Comparison of ENCODE assay signal across 32 cellular contexts in the genomic region with DNA sequence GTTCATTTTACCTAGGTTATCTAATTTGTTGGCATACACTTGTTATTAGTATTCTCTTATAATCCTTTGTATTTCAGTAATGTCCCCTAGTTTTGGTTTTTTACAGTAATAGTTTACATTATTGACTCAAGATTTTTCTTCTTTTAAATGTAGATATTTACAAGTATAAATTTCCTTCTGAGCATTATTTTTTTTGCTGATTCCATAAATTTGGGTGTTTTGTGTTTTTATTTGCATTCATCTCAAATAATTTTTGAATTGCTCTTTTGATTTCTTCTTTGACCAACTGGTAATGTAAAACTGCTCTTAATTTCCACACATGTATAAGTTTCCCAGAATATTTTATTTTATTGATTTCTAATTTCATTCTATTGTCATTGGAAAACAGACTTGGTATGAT.
"Had no signal": no experiment of that assay in that cellular context is flagged by ENCODE, and none has a peak within 500 bp of the region (broad histone marks: within the 10 kb centered on the region; RNA-seq: fewer than 3 reads in every experiment).

No MANE protein-coding gene starts in this region.

- H3K4me3 ChIP-seq: adrenal gland, ascending aorta, cardiac muscle cell had no signal

- H3K36me3 ChIP-seq: adrenal gland, ascending aorta, cardiac muscle cell had no signal

- FAIRE-seq: bronchial epithelial cell, TTC549 had no signal

- ATAC-seq: activated CD8-positive, alpha-beta T cell treated with anti-CD3 and anti-CD28 coated beads for 36 hours; activated naive CD4-positive, alpha-beta T cell treated with anti-CD3 and anti-CD28 coated beads, Interleukin-2, amount 50 U/mL, for 72 hours; activated T-cell treated with anti-CD3 and anti-CD28 coated beads, Interleukin-2, amount 50 U/mL, for 4 hours; activated T-cell treated with anti-CD3 and anti-CD28 coated beads, Interleukin-2, amount 50 U/mL, for 72 hours; activated T-helper 17 cell treated with anti-CD3 and anti-CD28 coated beads, Interleukin-2, amount 50 U/mL, for 72 hours had no signal

- H3K9me3 ChIP-seq: adrenal gland, ascending aorta had no signal

- H3K27ac ChIP-seq: adrenal gland, ascending aorta, cardiac muscle cell had no signal

- H3K4me1 ChIP-seq: adrenal gland, ascending aorta had no signal

- DNase-seq: activated B cell treated with CpG ODN at 0.5 μM for 24 hours; activated CD4-positive, alpha-beta memory T cell treated with anti-CD3 and anti-CD28 coated beads for 36 hours; activated CD4-positive, alpha-beta T cell treated with anti-CD3 and anti-CD28 coated beads for 4 hours; activated CD4-positive, alpha-beta T cell treated with anti-CD3 and anti-CD28 coated beads, Interleukin-2, amount 10 ng/mL, durations not matched to agents 24 days and 14 days; activated CD4-positive, alpha-beta T cell treated with anti-CD3 and anti-CD28 coated beads, Interleukin-2, amount 50 U/mL, for 1 hour; activated CD4-positive, alpha-beta T cell treated with anti-CD3 and anti-CD28 coated beads, Interleukin-2, amount 50 U/mL, for 4 hours; activated CD4-positive, CD25-positive, alpha-beta regulatory T cell treated with anti-CD3 and anti-CD28 coated beads, Interleukin-2, amount 50 U/mL, for 72 hours; activated CD8-positive, alpha-beta memory T cell treated with anti-CD3 and anti-CD28 coated beads, Interleukin-2, amount 50 U/mL, for 4 hours; activated CD8-positive, alpha-beta T cell treated with anti-CD3 and anti-CD28 coated beads for 36 hours; activated effector memory CD4-positive, alpha-beta T cell treated with anti-CD3 and anti-CD28 coated beads, Interleukin-2, amount 50 U/mL, for 16 hours; activated gamma-delta T cell treated with Interleukin-2 at 50 U/mL for 16 hours; activated naive CD4-positive, alpha-beta T cell; activated naive CD4-positive, alpha-beta T cell treated with anti-CD3 and anti-CD28 coated beads for 36 hours; activated naive CD4-positive, alpha-beta T cell treated with anti-CD3 and anti-CD28 coated beads, Interleukin-2, amount 50 U/mL, for 16 hours; activated naive CD8-positive, alpha-beta T cell treated with anti-CD3 and anti-CD28 coated beads for 36 hours; activated T-cell treated with anti-CD3 and anti-CD28 coated beads for 4 hours; activated T-cell treated with anti-CD3 and anti-CD28 coated beads, Interleukin-2, amount 50 U/mL, for 1 hour; activated T-cell treated with anti-CD3 and anti-CD28 coated beads, Interleukin-2, amount 50 U/mL, for 4 hours; activated T-cell treated with anti-CD3 and anti-CD28 coated beads, Interleukin-2, amount 50 U/mL, for 72 hours; adrenal gland; amniotic stem cell; caudate nucleus; cerebellar nuclear complex; T-helper 1 cell; T-helper 2 cell; T-helper 9 cell had no signal

- H3K27me3 ChIP-seq: adrenal gland, ascending aorta, cardiac muscle cell had no signal
